In the genomic region with DNA sequence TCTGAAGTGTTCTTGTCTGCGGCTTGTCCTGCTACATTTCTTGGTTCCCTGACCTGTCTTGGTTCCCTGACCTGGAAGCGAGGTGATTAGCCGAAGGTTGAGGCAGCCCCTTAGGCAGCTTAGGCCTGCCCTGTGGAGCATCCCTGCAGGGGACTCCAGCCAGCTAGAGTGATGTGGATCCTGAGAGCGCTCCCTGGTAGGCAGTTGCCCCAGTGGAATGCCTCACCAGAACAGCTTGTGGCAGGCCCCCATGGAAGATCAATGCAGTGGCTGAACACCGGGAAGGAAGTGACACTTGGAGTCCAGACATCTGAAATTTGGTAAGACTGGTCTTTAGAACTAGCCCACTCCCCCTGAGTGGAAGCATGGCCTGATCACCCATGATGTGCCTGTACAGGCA, we compare ENCODE assay signal across 6 cellular contexts.
"Had no signal": no experiment of that assay in that cellular context is flagged by ENCODE, and none has a peak within 500 bp of the region (broad histone marks: within the 10 kb centered on the region; RNA-seq: fewer than 3 reads in every experiment).

No MANE protein-coding gene starts in this region.

- H3K27ac ChIP-seq: HL-60 had no signal

- H3K4me3 ChIP-seq: K562 had no signal

- H3K27me3 Mint-ChIP-seq: IgD-negative memory B cell had no signal

- H3K4me3 Mint-ChIP-seq: IgD-negative memory B cell had no signal

- H3K36me3 Mint-ChIP-seq: IgD-negative memory B cell had no signal

- DNase-seq: IMR-90, KBM-7, KG1 had no signal

- H3K4me1 Mint-ChIP-seq: IgD-negative memory B cell had no signal
